Comparison of ENCODE assay signal across 16 cellular contexts in the genomic region with DNA sequence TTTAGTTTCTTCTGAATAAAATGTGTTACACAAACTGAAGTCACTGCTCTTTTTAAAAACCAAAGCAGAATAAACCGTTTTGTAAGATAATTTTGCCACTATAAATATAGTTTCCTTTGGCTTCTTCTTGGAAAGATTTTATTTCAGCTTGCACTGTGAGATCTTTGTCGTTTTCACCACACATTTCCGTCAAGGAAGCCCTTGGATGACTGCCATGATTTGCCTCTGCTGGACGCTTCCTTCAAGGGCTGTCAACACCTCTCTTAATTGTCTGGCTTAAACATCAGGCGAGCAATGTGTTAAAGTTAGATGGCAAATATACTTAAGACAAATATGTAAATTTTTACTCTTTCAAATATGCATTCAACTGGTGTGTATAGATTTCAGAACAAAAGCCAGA.
DNase-seq lines count a peak whose midpoint lies in the region; ATAC-seq and TF ChIP-seq lines count a peak whose summit lies in the region.
"Had no signal": no experiment of that assay in that cellular context is flagged by ENCODE, and none has a peak within 500 bp of the region (broad histone marks: within the 10 kb centered on the region; RNA-seq: fewer than 3 reads in every experiment).

No MANE protein-coding gene starts in this region.

- no peaks in the 10 kb centered on the region for H3K9me3 ChIP-seq in CD8-positive, alpha-beta memory T cell (ENCODE audit: low read length)

- peaks cover 5% of the 10 kb centered on the region for H3K9me3 Mint-ChIP-seq in nephron
- H3K9me3 Mint-ChIP-seq in CD8-positive, alpha-beta memory T cell = peaks cover 4 to 16% (median 6%) of the 10 kb centered on the region in 5 donors
- H3K9me3 Mint-ChIP-seq: activated naive CD8-positive, alpha-beta T cell treated with anti-CD3 and anti-CD28 coated beads, Interleukin-2, amount 50 U/mL, for 24 hours had no signal

- H3K36me3 Mint-ChIP-seq in nephron (ENCODE audit: low read depth) = peaks cover 18% of the 10 kb centered on the region
- no peaks in the 10 kb centered on the region for H3K36me3 Mint-ChIP-seq in CD8-positive, alpha-beta memory T cell
- H3K36me3 Mint-ChIP-seq: CD14-positive monocyte had no signal

- H3K4me3 Mint-ChIP-seq in nephron = no peak overlapping the region
- no peak overlapping the region for H3K4me3 Mint-ChIP-seq in CD8-positive, alpha-beta memory T cell
- H3K4me3 Mint-ChIP-seq: activated naive CD8-positive, alpha-beta T cell treated with anti-CD3 and anti-CD28 coated beads, Interleukin-2, amount 50 U/mL, for 24 hours; activated T-cell treated with anti-CD3 and anti-CD28 coated beads, Interleukin-2, amount 50 U/mL, for 4 hours; CD14-positive monocyte had no signal

- H3K27ac ChIP-seq in CD8-positive, alpha-beta memory T cell (ENCODE audit: low read depth, low read length) = no peak overlapping the region
- H3K27ac ChIP-seq: KMS-11 had no signal

- ATAC-seq in HG03039 (IDR thresholded peaks at IDR 0.05; ENCODE audit: unreplicated experiment) (no peak), GM21737 (IDR thresholded peaks at IDR 0.05; ENCODE audit: unreplicated experiment) (no peak)
- ATAC-seq: activated naive CD8-positive, alpha-beta T cell treated with anti-CD3 and anti-CD28 coated beads, Interleukin-2, amount 50 U/mL, for 24 hours had no signal

- H3K4me1 Mint-ChIP-seq in nephron = peaks cover 25% of the 10 kb centered on the region
- H3K4me1 Mint-ChIP-seq in CD8-positive, alpha-beta memory T cell = no peaks in the 10 kb centered on the region
- H3K4me1 Mint-ChIP-seq: activated naive CD8-positive, alpha-beta T cell treated with anti-CD3 and anti-CD28 coated beads, Interleukin-2, amount 50 U/mL, for 24 hours; CD14-positive monocyte had no signal

- DNase-seq in HT1080 (ENCODE audit: low read depth) (peak; percentile 27), NCI-H2227 (lab: John Stamatoyannopoulos, UW; ENCODE audit: unreplicated experiment) (peak; percentile 5), choroid plexus epithelial cell (ENCODE audit: low read depth) (peak; percentile 89)
- no peak for DNase-seq in activated CD4-positive, alpha-beta T cell treated with anti-CD3 and anti-CD28 coated beads for 4 hours
- no peak for DNase-seq in CD8-positive, alpha-beta memory T cell
- DNase-seq: activated CD4-positive, alpha-beta T cell treated with anti-CD3 and anti-CD28 coated beads, Interleukin-2, amount 50 U/mL, for 48 hours; activated naive CD8-positive, alpha-beta T cell treated with anti-CD3 and anti-CD28 coated beads, Interleukin-2, amount 50 U/mL, for 24 hours; activated T-cell treated with anti-CD3 and anti-CD28 coated beads, Interleukin-2, amount 50 U/mL, for 4 hours; head of caudate nucleus; NCI-H1930; SHP77 had no signal

- peaks cover 7% of the 10 kb centered on the region for H3K27me3 Mint-ChIP-seq in nephron (ENCODE audit: low read depth)
- no peaks in the 10 kb centered on the region for H3K27me3 Mint-ChIP-seq in CD8-positive, alpha-beta memory T cell
- H3K27me3 Mint-ChIP-seq: activated naive CD8-positive, alpha-beta T cell treated with anti-CD3 and anti-CD28 coated beads, Interleukin-2, amount 50 U/mL, for 24 hours had no signal

- H3K27ac Mint-ChIP-seq in nephron = peak overlapping the region; percentile 31 to 76 (median 64)
- no peak overlapping the region for H3K27ac Mint-ChIP-seq in CD8-positive, alpha-beta memory T cell
- H3K27ac Mint-ChIP-seq: activated naive CD8-positive, alpha-beta T cell treated with anti-CD3 and anti-CD28 coated beads, Interleukin-2, amount 50 U/mL, for 24 hours had no signal

- no peak overlapping the region for H3K4me3 ChIP-seq in choroid plexus epithelial cell (ENCODE audit: low read depth, low read length)
- H3K4me3 ChIP-seq in CD8-positive, alpha-beta memory T cell (ENCODE audit: low read length) = no peak overlapping the region

- POLR2A ChIA-PET in CD8-positive, alpha-beta memory T cell (lab: Charles Lee) = no interaction called here

- peak; percentile 18 for TF ChIP-seq CTCF in choroid plexus epithelial cell (conservative IDR thresholded peaks at IDR 0.05; ENCODE audit: low read depth, low read length)
- TF ChIP-seq CTCF in nephron (IDR thresholded peaks at IDR 0.05; ENCODE audit: unreplicated experiment in 3 of 3) = no peak

- H3K27me3 ChIP-seq in CD8-positive, alpha-beta memory T cell (ENCODE audit: insufficient read depth, low read length, poor library complexity, severe bottlenecking) = no peaks in the 10 kb centered on the region

- H3K4me1 ChIP-seq in CD8-positive, alpha-beta memory T cell (ENCODE audit: insufficient read depth, low read length) = no peaks in the 10 kb centered on the region

- H3K36me3 ChIP-seq in CD8-positive, alpha-beta memory T cell (ENCODE audit: insufficient read depth, low read length) = no peaks in the 10 kb centered on the region

- CTCF ChIA-PET in CD8-positive, alpha-beta memory T cell (lab: Charles Lee) = no interaction called here

Comparison
In these comparisons a context has a peak if more than half of its experiments do, and no peak if none do; other contexts are left out.
1. DNase-seq: peak in HT1080 (single experiment), NCI-H2227 (single experiment) and choroid plexus epithelial cell (single experiment); none in activated CD4-positive, alpha-beta T cell treated with anti-CD3 and anti-CD28 coated beads for 4 hours (0 of 2) and CD8-positive, alpha-beta memory T cell (0 of 5).
2. H3K27ac Mint-ChIP-seq: peak in nephron (3 of 3); none in CD8-positive, alpha-beta memory T cell (0 of 8).